11 cellular contexts compared by ENCODE assay signal in the genomic region with DNA sequence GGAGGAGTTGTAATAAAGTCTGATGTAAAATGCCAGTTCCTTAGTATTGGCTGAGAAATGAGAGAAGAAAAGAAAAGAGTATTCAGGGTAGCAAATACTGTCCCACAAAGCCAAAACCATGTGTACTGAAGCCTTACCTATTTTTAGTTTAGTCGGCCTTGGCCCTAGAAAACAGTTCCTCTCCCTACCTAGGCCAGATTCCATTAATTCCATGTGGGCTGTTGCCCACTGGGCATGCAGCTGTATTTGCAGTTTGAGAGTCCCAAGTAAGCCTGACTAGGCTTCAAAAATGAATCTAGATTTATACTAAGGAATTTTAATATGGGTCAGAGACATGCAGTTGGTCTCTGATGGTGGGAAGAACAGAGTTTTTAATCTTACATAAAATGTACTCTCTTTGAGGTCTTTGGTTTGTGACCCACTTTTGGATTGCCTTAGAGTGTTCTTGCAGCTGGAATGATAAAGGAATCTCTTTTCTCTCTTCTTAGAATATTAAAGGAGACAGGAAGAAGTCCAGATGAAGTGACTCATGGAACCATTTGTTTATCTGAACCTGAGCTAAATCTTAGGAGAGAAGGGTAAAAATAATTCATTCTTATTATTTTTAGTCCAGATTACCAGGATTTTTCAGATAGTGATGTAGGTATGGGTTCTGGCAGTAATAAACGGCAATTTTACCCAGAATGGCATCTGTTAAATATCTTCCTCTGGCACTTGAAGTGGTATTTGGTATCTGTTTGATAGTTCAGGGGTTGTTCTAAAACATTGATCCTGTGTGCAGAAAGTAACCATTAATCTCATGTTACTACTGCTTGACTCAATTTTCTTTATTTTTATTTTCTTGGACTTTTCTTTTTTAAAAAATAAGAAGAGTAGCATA. TPM values are rescaled to one million over a fixed set of nuclear protein-coding genes. Genes with fewer than 3 reads are reported as not detected.
DNase-seq lines count a peak whose midpoint lies in the region; ATAC-seq, FAIRE-seq and TF ChIP-seq lines count a peak whose summit lies in the region.
"Had no signal": no experiment of that assay in that cellular context is flagged by ENCODE, and none has a peak within 500 bp of the region (broad histone marks: within the 10 kb centered on the region; RNA-seq: fewer than 3 reads in every experiment).

No MANE protein-coding gene starts in this region.

- 5 to 20% (median 10%) methylated on average over 2 of the region's 2 CpGs for WGBS in heart left ventricle, 4 donors

- no peak overlapping the region for H3K4me3 ChIP-seq in astrocyte (ENCODE audit: insufficient read depth, low read depth, low read length)
- no peak overlapping the region for H3K4me3 ChIP-seq in heart left ventricle
- H3K4me3 ChIP-seq in skeletal muscle cell (ENCODE audit: low read depth, low read length) = no peak overlapping the region
- H3K4me3 ChIP-seq in Peyer's patch = no peak overlapping the region

- no peaks in the 10 kb centered on the region for H3K9me3 Mint-ChIP-seq in astrocyte (ENCODE audit: unreplicated experiment)

- H3K9me3 ChIP-seq in astrocyte (ENCODE audit: insufficient read depth, low read depth, low read length) = no peaks in the 10 kb centered on the region
- H3K9me3 ChIP-seq in heart left ventricle = peaks cover 0 to 20% (median 3%) of the 10 kb centered on the region in 12 donors
- H3K9me3 ChIP-seq in Peyer's patch = no peaks in the 10 kb centered on the region

- FAIRE-seq in astrocyte (lab: Jason Lieb, UNC) = peak; percentile 37

- H4K20me1 ChIP-seq in astrocyte (ENCODE audit: insufficient read depth, low read length) = peaks cover 3% of the 10 kb centered on the region

- H3K27ac ChIP-seq in astrocyte (ENCODE audit: low read depth, low read length) (no peak overlapping the region), heart left ventricle (peak overlapping the region in 11 of 12 donors; percentile 19 to 58 (median 43)), Peyer's patch (no peak overlapping the region)

- intact Hi-C loops in heart left ventricle (cut with DNase I) = no loop called here

- H3K4me1 ChIP-seq in astrocyte (ENCODE audit: insufficient read depth, low read length) (peaks cover 8% of the 10 kb centered on the region), heart left ventricle (peaks cover 7 to 44% (median 23%) of the 10 kb centered on the region in 12 donors), Peyer's patch (peaks cover 0 to 17% (median 0%) of the 10 kb centered on the region in 4 donors)

- TF ChIP-seq POLR2A in heart left ventricle (IDR thresholded peaks at IDR 0.05) (no peak), Peyer's patch (IDR thresholded peaks at IDR 0.05) (no peak)

- peak in 2 of 4 donors; percentile 36 to 68 for ATAC-seq in heart left ventricle
- ATAC-seq in GM18502 (IDR thresholded peaks at IDR 0.05; ENCODE audit: poor library complexity, unreplicated experiment) = no peak
- no peak for ATAC-seq in HG02884 (IDR thresholded peaks at IDR 0.05; ENCODE audit: unreplicated experiment)

- no peaks in the 10 kb centered on the region for H3K27me3 Mint-ChIP-seq in astrocyte (ENCODE audit: low read depth, unreplicated experiment)

- DNase-seq in GM03348 (ENCODE audit: low spot score) = peak; percentile 14
- DNase-seq in astrocyte (ENCODE audit: low read depth) = peak; percentile 62
- no peak for DNase-seq in heart left ventricle
- peak; percentile 21 for DNase-seq in skeletal muscle cell (ENCODE audit: low read depth)
- no peak for DNase-seq in stimulated activated naive CD4-positive, alpha-beta T cell (lab: John Stamatoyannopoulos, UW)
- DNase-seq in Peyer's patch = no peak
- DNase-seq: central memory CD4-positive, alpha-beta T cell; NCI-H446 treated with DMSO at 0.1 percent for 48 hours; posterior cingulate gyrus had no signal

- no peak overlapping the region for H3K9ac ChIP-seq in astrocyte (ENCODE audit: low read length)

- no peaks in the 10 kb centered on the region for H3K36me3 Mint-ChIP-seq in astrocyte (ENCODE audit: low read depth, unreplicated experiment)

- H3K27ac Mint-ChIP-seq in astrocyte (ENCODE audit: unreplicated experiment) = no peak overlapping the region

- H3K36me3 ChIP-seq in astrocyte (ENCODE audit: insufficient read depth, low read length) (no peaks in the 10 kb centered on the region), heart left ventricle (peaks cover 0 to 10% (median 0%) of the 10 kb centered on the region in 9 donors), Peyer's patch (peaks cover 0 to 7% (median 0%) of the 10 kb centered on the region in 3 donors)

- no peaks in the 10 kb centered on the region for H3K79me2 ChIP-seq in astrocyte (ENCODE audit: insufficient read depth, low read length)

- H3K4me1 Mint-ChIP-seq in astrocyte (ENCODE audit: low read depth, unreplicated experiment) = peaks cover 31% of the 10 kb centered on the region

- TF ChIP-seq CTCF in astrocyte (IDR thresholded peaks at IDR 0.05; ENCODE audit: insufficient read depth, low read depth, low read length) = no peak
- no peak for TF ChIP-seq CTCF in heart left ventricle (IDR thresholded peaks at IDR 0.05)
- TF ChIP-seq CTCF in Peyer's patch (IDR thresholded peaks at IDR 0.05) = no peak

- H3K27me3 ChIP-seq in astrocyte (ENCODE audit: insufficient read depth, low read length) = no peaks in the 10 kb centered on the region
- H3K27me3 ChIP-seq in heart left ventricle = no peaks in the 10 kb centered on the region
- H3K27me3 ChIP-seq in Peyer's patch = no peaks in the 10 kb centered on the region

- peak overlapping the region; percentile 41 for H3K4me2 ChIP-seq in astrocyte (ENCODE audit: low read length)

- no peak overlapping the region for H3K4me3 Mint-ChIP-seq in astrocyte (ENCODE audit: unreplicated experiment)

- H2AFZ ChIP-seq in astrocyte (ENCODE audit: low read depth, low read length) = no peak overlapping the region

RNA-seq across cellular contexts. Expression of gene GLCE, which starts 33.8 kb away (rescaled TPM):
- total RNA-seq in astrocyte (13.3 and 13.6 TPM in 2 replicates), heart left ventricle (10 to 100 TPM in 2 of 9 donors, 1 to 10 TPM in 7; 7.8 to 14.3 (median 8.4) TPM), Peyer's patch (10 to 100 TPM; 33.8 to 50.7 (median 43.8) TPM)
- polyA plus RNA-seq in heart left ventricle = 1 to 10 TPM; 4.0 to 9.7 TPM

Comparison
In these comparisons a context has a peak if more than half of its experiments do, and no peak if none do; other contexts are left out.
1. DNase-seq: peak in GM03348 (single experiment), astrocyte (single experiment) and skeletal muscle cell (single experiment); none in heart left ventricle (0 of 5), stimulated activated naive CD4-positive, alpha-beta T cell (0 of 6) and Peyer's patch (0 of 3).
2. H3K27ac ChIP-seq: peak in heart left ventricle (11 of 12); none in astrocyte (single experiment) and Peyer's patch (0 of 4).